ENCODE assay signal across 1 cellular context in the genomic region with DNA sequence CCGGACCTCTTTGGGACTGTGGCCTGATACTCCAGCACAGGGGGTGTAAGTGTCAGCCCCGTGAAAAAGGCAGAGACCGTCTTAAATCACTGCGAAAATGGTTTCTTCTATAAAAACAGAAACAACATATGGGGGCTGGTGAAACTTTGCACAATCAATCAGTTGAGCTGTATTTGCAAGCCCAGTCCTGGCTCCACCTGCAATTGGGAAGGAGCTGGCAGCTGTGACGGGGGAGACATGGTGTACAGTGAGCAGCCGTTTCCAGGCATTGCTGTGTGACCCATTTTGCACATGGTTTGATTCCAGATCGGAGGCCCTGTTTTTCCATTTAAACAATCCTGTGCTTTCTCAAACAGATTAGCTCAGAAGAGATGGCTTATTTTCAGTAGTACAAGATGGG.
TF ChIP-seq lines count a peak whose summit lies in the region.

No MANE protein-coding gene starts in this region.

TF ChIP-seq in GM23338, 12 proteins besides CTCF, POLR2A, EP300 and RAD21:
- TF ChIP-seq, protein P1, sequence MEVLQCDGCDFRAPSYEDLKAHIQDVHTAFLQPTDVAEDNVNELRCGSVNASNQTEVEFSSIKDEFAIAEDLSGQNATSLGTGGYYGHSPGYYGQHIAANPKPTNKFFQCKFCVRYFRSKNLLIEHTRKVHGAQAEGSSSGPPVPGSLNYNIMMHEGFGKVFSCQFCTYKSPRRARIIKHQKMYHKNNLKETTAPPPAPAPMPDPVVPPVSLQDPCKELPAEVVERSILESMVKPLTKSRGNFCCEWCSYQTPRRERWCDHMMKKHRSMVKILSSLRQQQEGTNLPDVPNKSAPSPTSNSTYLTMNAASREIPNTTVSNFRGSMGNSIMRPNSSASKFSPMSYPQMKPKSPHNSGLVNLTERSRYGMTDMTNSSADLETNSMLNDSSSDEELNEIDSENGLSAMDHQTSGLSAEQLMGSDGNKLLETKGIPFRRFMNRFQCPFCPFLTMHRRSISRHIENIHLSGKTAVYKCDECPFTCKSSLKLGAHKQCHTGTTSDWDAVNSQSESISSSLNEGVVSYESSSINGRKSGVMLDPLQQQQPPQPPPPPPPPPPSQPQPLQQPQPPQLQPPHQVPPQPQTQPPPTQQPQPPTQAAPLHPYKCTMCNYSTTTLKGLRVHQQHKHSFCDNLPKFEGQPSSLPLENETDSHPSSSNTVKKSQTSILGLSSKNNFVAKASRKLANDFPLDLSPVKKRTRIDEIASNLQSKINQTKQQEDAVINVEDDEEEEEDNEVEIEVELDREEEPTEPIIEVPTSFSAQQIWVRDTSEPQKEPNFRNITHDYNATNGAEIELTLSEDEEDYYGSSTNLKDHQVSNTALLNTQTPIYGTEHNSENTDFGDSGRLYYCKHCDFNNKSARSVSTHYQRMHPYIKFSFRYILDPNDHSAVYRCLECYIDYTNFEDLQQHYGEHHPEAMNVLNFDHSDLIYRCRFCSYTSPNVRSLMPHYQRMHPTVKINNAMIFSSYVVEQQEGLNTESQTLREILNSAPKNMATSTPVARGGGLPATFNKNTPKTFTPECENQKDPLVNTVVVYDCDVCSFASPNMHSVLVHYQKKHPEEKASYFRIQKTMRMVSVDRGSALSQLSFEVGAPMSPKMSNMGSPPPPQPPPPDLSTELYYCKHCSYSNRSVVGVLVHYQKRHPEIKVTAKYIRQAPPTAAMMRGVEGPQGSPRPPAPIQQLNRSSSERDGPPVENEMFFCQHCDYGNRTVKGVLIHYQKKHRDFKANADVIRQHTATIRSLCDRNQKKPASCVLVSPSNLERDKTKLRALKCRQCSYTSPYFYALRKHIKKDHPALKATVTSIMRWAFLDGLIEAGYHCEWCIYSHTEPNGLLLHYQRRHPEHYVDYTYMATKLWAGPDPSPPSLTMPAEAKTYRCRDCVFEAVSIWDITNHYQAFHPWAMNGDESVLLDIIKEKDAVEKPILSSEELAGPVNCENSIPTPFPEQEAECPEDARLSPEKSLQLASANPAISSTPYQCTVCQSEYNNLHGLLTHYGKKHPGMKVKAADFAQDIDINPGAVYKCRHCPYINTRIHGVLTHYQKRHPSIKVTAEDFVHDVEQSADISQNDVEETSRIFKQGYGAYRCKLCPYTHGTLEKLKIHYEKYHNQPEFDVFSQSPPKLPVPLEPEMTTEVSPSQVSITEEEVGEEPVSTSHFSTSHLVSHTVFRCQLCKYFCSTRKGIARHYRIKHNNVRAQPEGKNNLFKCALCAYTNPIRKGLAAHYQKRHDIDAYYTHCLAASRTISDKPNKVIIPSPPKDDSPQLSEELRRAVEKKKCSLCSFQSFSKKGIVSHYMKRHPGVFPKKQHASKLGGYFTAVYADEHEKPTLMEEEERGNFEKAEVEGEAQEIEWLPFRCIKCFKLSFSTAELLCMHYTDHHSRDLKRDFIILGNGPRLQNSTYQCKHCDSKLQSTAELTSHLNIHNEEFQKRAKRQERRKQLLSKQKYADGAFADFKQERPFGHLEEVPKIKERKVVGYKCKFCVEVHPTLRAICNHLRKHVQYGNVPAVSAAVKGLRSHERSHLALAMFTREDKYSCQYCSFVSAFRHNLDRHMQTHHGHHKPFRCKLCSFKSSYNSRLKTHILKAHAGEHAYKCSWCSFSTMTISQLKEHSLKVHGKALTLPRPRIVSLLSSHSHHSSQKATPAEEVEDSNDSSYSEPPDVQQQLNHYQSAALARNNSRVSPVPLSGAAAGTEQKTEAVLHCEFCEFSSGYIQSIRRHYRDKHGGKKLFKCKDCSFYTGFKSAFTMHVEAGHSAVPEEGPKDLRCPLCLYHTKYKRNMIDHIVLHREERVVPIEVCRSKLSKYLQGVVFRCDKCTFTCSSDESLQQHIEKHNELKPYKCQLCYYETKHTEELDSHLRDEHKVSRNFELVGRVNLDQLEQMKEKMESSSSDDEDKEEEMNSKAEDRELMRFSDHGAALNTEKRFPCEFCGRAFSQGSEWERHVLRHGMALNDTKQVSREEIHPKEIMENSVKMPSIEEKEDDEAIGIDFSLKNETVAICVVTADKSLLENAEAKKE (CRISPR knock-in tag; IDR thresholded peaks at IDR 0.05) = no peak
